Comparison of ENCODE assay signal across 23 cellular contexts in the genomic region with DNA sequence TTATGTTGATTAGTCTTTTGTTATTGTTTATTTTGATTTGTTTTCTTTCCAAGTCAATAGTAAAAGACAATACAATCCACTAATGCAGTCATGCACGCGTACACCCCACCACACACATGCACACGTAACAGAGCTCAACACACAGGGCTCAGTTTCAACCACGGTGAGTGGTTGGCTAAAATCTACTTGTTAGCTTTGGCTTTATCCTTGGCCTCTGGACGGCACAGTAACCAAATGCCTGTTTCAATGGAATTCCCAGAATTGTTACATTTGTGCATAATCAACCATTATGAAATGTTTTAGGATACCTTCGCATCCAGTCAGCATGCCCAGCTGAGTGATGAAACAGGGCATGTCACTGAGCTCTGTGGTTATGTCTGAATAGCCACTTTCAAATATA. TPM values are rescaled to one million over a fixed set of nuclear protein-coding genes. Genes with fewer than 3 reads are reported as not detected.
"Had no signal": no experiment of that assay in that cellular context is flagged by ENCODE, and none has a peak within 500 bp of the region (broad histone marks: within the 10 kb centered on the region; RNA-seq: fewer than 3 reads in every experiment).

No MANE protein-coding gene starts in this region.

- H3K27me3 ChIP-seq: ascending aorta, cardiac muscle cell, heart left ventricle, thyroid gland had no signal

- H3K36me3 Mint-ChIP-seq: activated naive CD4-positive, alpha-beta T cell treated with anti-CD3 and anti-CD28 coated beads, Interleukin-2, amount 10 ng/mL, durations not matched to agents 7 days and 5 days; T-cell had no signal

- DNase-seq: activated CD4-positive, alpha-beta T cell treated with anti-CD3 and anti-CD28 coated beads, Interleukin-2, amount 50 U/mL, for 1 hour; activated CD8-positive, alpha-beta memory T cell treated with anti-CD3 and anti-CD28 coated beads, Interleukin-2, amount 50 U/mL, for 4 hours; activated effector memory CD4-positive, alpha-beta T cell treated with Interleukin-2 at 50 U/mL for 16 hours; activated naive CD4-positive, alpha-beta T cell treated with anti-CD3 and anti-CD28 coated beads, Interleukin-2, amount 10 ng/mL, durations not matched to agents 7 days and 5 days; activated naive CD8-positive, alpha-beta T cell treated with anti-CD3 and anti-CD28 coated beads, Interleukin-2, amount 50 U/mL, for 24 hours; activated T-cell treated with anti-CD3 and anti-CD28 coated beads, Interleukin-2, amount 50 U/mL, for 48 hours; dermis blood vessel endothelial cell; effector memory CD8-positive, alpha-beta T cell; heart left ventricle; left ventricle myocardium inferior; nephron progenitor cell; stimulated activated CD4-positive, alpha-beta T cell treated with anti-CD3 and anti-CD28 coated beads, Interleukin-12 subunit alpha, Interleukin-12 subunit beta, amount 100 ng/mL, for 4 hours; stimulated activated CD4-positive, alpha-beta T cell treated with anti-CD3 and anti-CD28 coated beads, Interleukin-1b, Interleukin-23, amount 100 ng/mL, for 48 hours; stimulated activated CD8-positive, alpha-beta memory T cell treated with anti-CD3 and anti-CD28 coated beads, Interleukin-4, amount 100 ng/mL, for 48 hours; stimulated activated naive CD4-positive, alpha-beta T cell; T-cell; T-helper 9 cell; thyroid gland had no signal

- H3K36me3 ChIP-seq: ascending aorta, cardiac muscle cell, heart left ventricle, left ventricle myocardium inferior, thyroid gland had no signal

- H3K9me3 ChIP-seq: ascending aorta, heart left ventricle, left ventricle myocardium inferior, thyroid gland had no signal

- H3K27ac ChIP-seq: ascending aorta, cardiac muscle cell, heart left ventricle, left ventricle myocardium inferior, thyroid gland had no signal

- H3K4me1 Mint-ChIP-seq: activated naive CD4-positive, alpha-beta T cell treated with anti-CD3 and anti-CD28 coated beads, Interleukin-2, amount 10 ng/mL, durations not matched to agents 7 days and 5 days; activated naive CD8-positive, alpha-beta T cell treated with anti-CD3 and anti-CD28 coated beads, Interleukin-2, amount 50 U/mL, for 24 hours; nephron progenitor cell; T-cell had no signal

- ATAC-seq: activated naive CD8-positive, alpha-beta T cell treated with anti-CD3 and anti-CD28 coated beads, Interleukin-2, amount 50 U/mL, for 24 hours; effector memory CD8-positive, alpha-beta T cell; heart left ventricle; T-cell had no signal

- H3K9me3 Mint-ChIP-seq: activated naive CD4-positive, alpha-beta T cell treated with anti-CD3 and anti-CD28 coated beads, Interleukin-2, amount 10 ng/mL, durations not matched to agents 7 days and 5 days; activated naive CD8-positive, alpha-beta T cell treated with anti-CD3 and anti-CD28 coated beads, Interleukin-2, amount 50 U/mL, for 24 hours; effector memory CD8-positive, alpha-beta T cell; nephron progenitor cell; T-cell had no signal

- H3K4me1 ChIP-seq: ascending aorta, heart left ventricle, left ventricle myocardium inferior, thyroid gland had no signal

- H3K27ac Mint-ChIP-seq: activated naive CD4-positive, alpha-beta T cell treated with anti-CD3 and anti-CD28 coated beads, Interleukin-2, amount 10 ng/mL, durations not matched to agents 7 days and 5 days; activated naive CD8-positive, alpha-beta T cell treated with anti-CD3 and anti-CD28 coated beads, Interleukin-2, amount 50 U/mL, for 24 hours; effector memory CD8-positive, alpha-beta T cell; nephron progenitor cell; progenitor cell of endocrine pancreas; T-cell had no signal

- H3K4me3 ChIP-seq: ascending aorta, cardiac muscle cell, heart left ventricle, left ventricle myocardium inferior, thyroid gland had no signal

- H3K4me3 Mint-ChIP-seq: activated naive CD4-positive, alpha-beta T cell treated with anti-CD3 and anti-CD28 coated beads, Interleukin-2, amount 10 ng/mL, durations not matched to agents 7 days and 5 days; activated naive CD8-positive, alpha-beta T cell treated with anti-CD3 and anti-CD28 coated beads, Interleukin-2, amount 50 U/mL, for 24 hours; effector memory CD8-positive, alpha-beta T cell; nephron progenitor cell; T-cell had no signal

RNA-seq across cellular contexts. Expression of gene NYAP2, which starts 53.2 kb away (rescaled TPM):
- total RNA-seq: ascending aorta, cardiac muscle cell, dermis blood vessel endothelial cell, heart left ventricle, kidney epithelial cell, left ventricle myocardium inferior, omental fat pad, thyroid gland had no signal
- polyA plus RNA-seq: cardiac muscle cell, heart left ventricle had no signal
